ENCODE assay signal across 8 cellular contexts in the genomic region with DNA sequence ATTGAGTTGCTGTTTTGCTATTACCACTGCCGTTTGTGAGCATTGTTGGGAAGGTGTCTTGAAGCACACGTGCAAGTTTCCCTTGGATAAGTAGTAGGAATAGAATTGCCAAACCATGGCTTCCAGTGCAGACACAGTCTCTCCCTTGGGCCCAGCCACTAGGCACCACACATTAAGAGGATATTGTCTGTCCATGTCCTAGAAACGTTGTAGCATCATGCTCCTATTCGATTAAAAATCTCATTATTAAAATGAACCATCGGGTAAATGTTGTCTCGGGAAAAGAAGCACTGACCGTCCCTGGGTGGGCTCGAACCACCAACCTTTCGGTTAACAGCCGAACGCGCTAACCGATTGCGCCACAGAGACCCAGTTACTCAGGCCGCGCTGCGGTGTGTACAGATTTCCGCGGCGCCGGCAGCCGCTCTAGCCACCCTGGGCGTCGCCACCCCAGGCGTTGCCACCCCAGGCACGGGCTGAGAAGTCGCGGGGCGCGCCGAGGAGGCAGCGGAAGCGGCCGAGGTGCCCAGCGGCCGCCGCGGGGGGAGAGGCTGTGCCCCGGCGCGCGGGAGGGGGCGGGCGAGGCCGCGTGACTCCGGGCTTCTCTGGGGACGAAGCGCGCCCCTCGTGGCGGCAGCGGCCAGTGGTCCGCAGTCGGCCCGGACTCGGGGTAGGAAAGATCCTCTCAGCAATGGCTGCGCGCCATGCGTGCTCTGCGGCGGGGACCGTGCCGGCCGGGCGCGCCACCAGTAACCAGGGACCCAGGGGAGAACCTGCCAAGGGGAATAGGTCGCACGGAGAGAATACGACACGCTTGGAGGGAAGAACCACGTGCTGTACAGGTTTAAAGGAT. TPM values are rescaled to one million over a fixed set of nuclear protein-coding genes. Genes with fewer than 3 reads are reported as not detected.
DNase-seq lines count a peak whose midpoint lies in the region; ATAC-seq, FAIRE-seq and TF ChIP-seq lines count a peak whose summit lies in the region.

No MANE protein-coding gene starts in this region.

- no peaks in the 10 kb centered on the region for H3K36me3 ChIP-seq in fibroblast of lung (ENCODE audit: control insufficient read depth, insufficient read depth, low read length)

- TF ChIP-seq CTCF in fibroblast of lung (conservative IDR thresholded peaks at IDR 0.05 in 1 of 2, IDR thresholded peaks at IDR 0.05 in 1 of 2; ENCODE audit: low read depth in 1 of 2, low read length in 2 of 2): peak; percentile 43 to 56

- no peaks in the 10 kb centered on the region for H3K9me3 Mint-ChIP-seq in activated T-helper 1 cell treated with anti-CD3 and anti-CD28 coated beads, Interleukin-12 subunit alpha, Interleukin-12 subunit beta, Interleukin-2, Interleukin-4 antibody, amounts not matched to agents 30 ng/mL and 10 ng/mL and 1 ng/mL, durations not matched to agents 14 hours and 24 hours and 36 hours
- peaks cover 0 to 3% (median 0%) of the 10 kb centered on the region in 9 donors for H3K9me3 Mint-ChIP-seq in naive thymus-derived CD8-positive, alpha-beta T cell

- peak overlapping the region; percentile 85 for H3K4me3 Mint-ChIP-seq in activated T-helper 1 cell treated with anti-CD3 and anti-CD28 coated beads, Interleukin-12 subunit alpha, Interleukin-12 subunit beta, Interleukin-2, Interleukin-4 antibody, amounts not matched to agents 30 ng/mL and 10 ng/mL and 1 ng/mL, durations not matched to agents 14 hours and 24 hours and 36 hours
- peak overlapping the region; percentile 75 to 95 (median 88) for H3K4me3 Mint-ChIP-seq in naive thymus-derived CD8-positive, alpha-beta T cell

- H3K36me3 Mint-ChIP-seq in activated T-helper 1 cell treated with anti-CD3 and anti-CD28 coated beads, Interleukin-12 subunit alpha, Interleukin-12 subunit beta, Interleukin-2, Interleukin-4 antibody, amounts not matched to agents 30 ng/mL and 10 ng/mL and 1 ng/mL, durations not matched to agents 14 hours and 24 hours and 36 hours (ENCODE audit: low read depth): no peaks in the 10 kb centered on the region
- no peaks in the 10 kb centered on the region for H3K36me3 Mint-ChIP-seq in naive thymus-derived CD8-positive, alpha-beta T cell

- H3K27ac ChIP-seq in fibroblast of lung (ENCODE audit: insufficient read depth, low read length): peak overlapping the region; percentile 26

- intact Hi-C loops in activated T-helper 1 cell treated with anti-CD3 and anti-CD28 coated beads, Interleukin-12 subunit alpha, Interleukin-12 subunit beta, Interleukin-2, Interleukin-4 antibody, amounts not matched to agents 30 ng/mL and 10 ng/mL and 1 ng/mL, durations not matched to agents 14 hours and 24 hours and 36 hours (cut with micrococcal nuclease): loop anchor here (1.0 to 10.0 kb wide), 10 partner anchors 20 to 519 kb away; partner anchors contain the start of gene USPL1

- POLR2A ChIA-PET in naive thymus-derived CD8-positive, alpha-beta T cell (lab: Charles Lee): no interaction called here

- H3K9ac ChIP-seq in fibroblast of lung (ENCODE audit: insufficient read depth, low read length): peak overlapping the region; percentile 92

- in situ Hi-C loops in KBM-7 (cut with MboI; ENCODE audit: low pct_unique_long_range_greater_than_20kb, low sequenced_read_pairs): no loop called here

- peak; percentile 82 for ATAC-seq in GM21723 (IDR thresholded peaks at IDR 0.05; ENCODE audit: unreplicated experiment)
- peak; percentile 92 for ATAC-seq in naive thymus-derived CD8-positive, alpha-beta T cell

- H3K27ac Mint-ChIP-seq in activated T-helper 1 cell treated with anti-CD3 and anti-CD28 coated beads, Interleukin-12 subunit alpha, Interleukin-12 subunit beta, Interleukin-2, Interleukin-4 antibody, amounts not matched to agents 30 ng/mL and 10 ng/mL and 1 ng/mL, durations not matched to agents 14 hours and 24 hours and 36 hours: peak overlapping the region; percentile 84
- peak overlapping the region; percentile 87 to 99 (median 90) for H3K27ac Mint-ChIP-seq in naive thymus-derived CD8-positive, alpha-beta T cell

- H4K20me1 ChIP-seq in fibroblast of lung (ENCODE audit: control insufficient read depth, extremely low read depth, insufficient read depth, low read length): no peaks in the 10 kb centered on the region

- FAIRE-seq in RCC 7860 (lab: Jason Lieb, UNC): peak; percentile 51

- no peaks in the 10 kb centered on the region for H3K9me3 ChIP-seq in fibroblast of lung (ENCODE audit: control insufficient read depth, insufficient read depth, low read depth, low read length)

- peak overlapping the region; percentile 24 to 66 (median 52) for H3K4me3 ChIP-seq in fibroblast of lung (replicated peaks in 1 of 4; ENCODE audit: control extremely low read depth in 1 of 4, insufficient read depth in 1 of 4, low read depth in 3 of 4, low read length in 4 of 4)

- H3K4me1 Mint-ChIP-seq in activated T-helper 1 cell treated with anti-CD3 and anti-CD28 coated beads, Interleukin-12 subunit alpha, Interleukin-12 subunit beta, Interleukin-2, Interleukin-4 antibody, amounts not matched to agents 30 ng/mL and 10 ng/mL and 1 ng/mL, durations not matched to agents 14 hours and 24 hours and 36 hours (ENCODE audit: low read depth): peaks cover 28% of the 10 kb centered on the region
- peaks cover 8 to 32% (median 24%) of the 10 kb centered on the region in 4 donors for H3K4me1 Mint-ChIP-seq in naive thymus-derived CD8-positive, alpha-beta T cell

- peaks cover 22% of the 10 kb centered on the region for H3K27me3 Mint-ChIP-seq in activated T-helper 1 cell treated with anti-CD3 and anti-CD28 coated beads, Interleukin-12 subunit alpha, Interleukin-12 subunit beta, Interleukin-2, Interleukin-4 antibody, amounts not matched to agents 30 ng/mL and 10 ng/mL and 1 ng/mL, durations not matched to agents 14 hours and 24 hours and 36 hours (ENCODE audit: insufficient read depth)
- H3K27me3 Mint-ChIP-seq in naive thymus-derived CD8-positive, alpha-beta T cell: peaks cover 0 to 3% (median 0%) of the 10 kb centered on the region in 5 donors

- H3K79me2 ChIP-seq in fibroblast of lung (ENCODE audit: control insufficient read depth, insufficient read depth, low read length): no peaks in the 10 kb centered on the region

- peak; percentile 93 for DNase-seq in DMS53 treated with DMSO at 0.1 percent for 48 hours (lab: John Stamatoyannopoulos, UW; ENCODE audit: unreplicated experiment)
- peak; percentile 93 for DNase-seq in KBM-7
- peak; percentile 84 for DNase-seq in RCC 7860 (ENCODE audit: low spot score)
- peak; percentile 80 for DNase-seq in activated T-helper 1 cell treated with anti-CD3 and anti-CD28 coated beads, Interleukin-12 subunit alpha, Interleukin-12 subunit beta, Interleukin-2, Interleukin-4 antibody, amounts not matched to agents 30 ng/mL and 10 ng/mL and 1 ng/mL, durations not matched to agents 14 hours and 24 hours and 36 hours (ENCODE audit: low spot score)
- DNase-seq in fibroblast of lung (ENCODE audit: low read depth in 2 of 2): peak; percentile 85 to 90
- DNase-seq in naive thymus-derived CD8-positive, alpha-beta T cell: peak; percentile 74 to 93 (median 88)
- DNase-seq in stimulated activated naive CD4-positive, alpha-beta T cell (lab: John Stamatoyannopoulos, UW): peak; percentile 72 to 85 (median 76)

- no peaks in the 10 kb centered on the region for H3K4me1 ChIP-seq in fibroblast of lung (ENCODE audit: control insufficient read depth, extremely low read depth, insufficient read depth, low read length)

- H2AFZ ChIP-seq in fibroblast of lung (ENCODE audit: low read length): peak overlapping the region; percentile 83

- peak overlapping the region; percentile 72 for H3K4me2 ChIP-seq in fibroblast of lung (ENCODE audit: extremely low read depth, insufficient read depth, low read length)

- H3K27me3 ChIP-seq in fibroblast of lung (ENCODE audit: control insufficient read depth, insufficient read depth, low read length): no peaks in the 10 kb centered on the region

RNA-seq across cellular contexts. Expression of gene USPL1, which starts 56.2 kb away (rescaled TPM):
- 17.2 and 17.5 TPM in 2 replicates for total RNA-seq in activated T-helper 1 cell treated with anti-CD3 and anti-CD28 coated beads, Interleukin-12 subunit alpha, Interleukin-12 subunit beta, Interleukin-2, Interleukin-4 antibody, amounts not matched to agents 30 ng/mL and 10 ng/mL and 1 ng/mL, durations not matched to agents 14 hours and 24 hours and 36 hours
- total RNA-seq in fibroblast of lung: 12.4 and 14.1 TPM in 2 replicates
- polyA plus RNA-seq in fibroblast of lung: 12.3 and 17.7 TPM in 2 replicates
- 6.8 and 8.2 TPM in 2 replicates for polyA plus RNA-seq in fibroblast of lung (2012)
- 4.5 and 4.8 TPM in 2 replicates for polyA minus RNA-seq in fibroblast of lung (ENCODE audit: low replicate concordance)
- 10 to 100 TPM; 29.2 to 31.1 TPM for total RNA-seq in naive thymus-derived CD8-positive, alpha-beta T cell
- polyA plus RNA-seq in naive thymus-derived CD8-positive, alpha-beta T cell: 10 to 100 TPM; 13.4 to 17.6 (median 14.2) TPM

Comparison
In these comparisons a context has a peak if more than half of its experiments do, and no peak if none do; other contexts are left out.
1. Peak in every context shown above with its lines: DNase-seq, ATAC-seq, H3K4me3 ChIP-seq and H3K27ac ChIP-seq.